21 cellular contexts compared by ENCODE assay signal in the genomic region with DNA sequence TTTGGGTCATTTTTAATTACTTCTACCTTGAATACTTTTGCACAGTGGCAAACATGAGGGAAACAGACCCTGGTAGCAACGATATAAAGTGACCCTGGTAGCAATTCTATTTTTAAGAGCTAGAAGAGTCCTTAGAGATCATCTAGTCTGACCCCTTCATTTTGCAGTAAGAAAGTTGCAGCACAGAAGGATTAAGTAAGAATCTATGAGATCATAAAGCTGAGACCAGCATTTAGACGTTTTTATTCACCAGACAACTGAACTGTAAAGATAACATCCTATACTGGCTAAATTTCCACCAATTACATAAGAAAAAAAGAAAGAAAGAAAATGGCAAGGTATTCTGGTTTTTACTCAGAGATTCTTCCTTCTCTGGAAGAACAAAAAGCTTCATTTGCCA. TPM values are rescaled to one million over a fixed set of nuclear protein-coding genes. Genes with fewer than 3 reads are reported as not detected.
A peak's percentile ranks its signal among the peaks of the same experiment; 100 is the strongest.
DNase-seq lines count a peak whose midpoint lies in the region; ATAC-seq and TF ChIP-seq lines count a peak whose summit lies in the region.
"Had no signal": no experiment of that assay in that cellular context is flagged by ENCODE, and none has a peak within 500 bp of the region (broad histone marks: within the 10 kb centered on the region; RNA-seq: fewer than 3 reads in every experiment).

No MANE protein-coding gene starts in this region.

- ATAC-seq in GM23338 = no peak
- no peak for ATAC-seq in lower lobe of right lung

- H3K9me2 ChIP-seq in GM23338 (ENCODE audit: insufficient read depth) = no peaks in the 10 kb centered on the region

- DNase-seq in left ventricle myocardium inferior (no peak), right atrium auricular region (ENCODE audit: low spot score) (no peak), colonic mucosa (no peak), type B pancreatic cell (ENCODE audit: extremely low spot score, unreplicated experiment) (no peak), cerebellum (ENCODE audit: low spot score) (no peak), GM23338 (ENCODE audit: low spot score) (no peak), lower lobe of right lung (no peak)
- DNase-seq: DMS79 treated with DMSO at 0.1 percent for 48 hours; IMR-90; Karpas-422; NCI-H1092 treated with DMSO at 0.1 percent for 48 hours; NCI-H146; NCI-H2081; NCI-H2171 treated with DMSO at 0.1 percent for 48 hours; NCI-H446 treated with DMSO at 0.1 percent for 48 hours; NK-92 treated with Interleukin-12 subunit alpha and Interleukin-12 subunit beta, amount 100 ng/mL, for 24 hours; Right ventricle myocardium superior had no signal

- H3K27ac Mint-ChIP-seq in type B pancreatic cell (peak overlapping the region; percentile 85), GM23338 (no peak overlapping the region)
- H3K27ac Mint-ChIP-seq: B cell had no signal

- intact Hi-C loops in left ventricle myocardium inferior (cut with micrococcal nuclease) = no loop called here
- intact Hi-C loops in colonic mucosa (cut with DNase I) = no loop called here
- intact Hi-C loops in lower lobe of right lung (cut with DNase I) = no loop called here

- no peaks in the 10 kb centered on the region for H3K79me2 ChIP-seq in GM23338 (replicated peaks; ENCODE audit: insufficient read depth)

- no peak overlapping the region for H3K9ac ChIP-seq in colonic mucosa (ENCODE audit: low read depth in 2 of 2, low read length in 2 of 2)
- H3K9ac ChIP-seq in mucosa of rectum (ENCODE audit: low read depth in 1 of 2, low read length in 2 of 2) = no peak overlapping the region

- H3K9me3 ChIP-seq in left ventricle myocardium inferior (replicated peaks) = no peaks in the 10 kb centered on the region
- no peaks in the 10 kb centered on the region for H3K9me3 ChIP-seq in right atrium auricular region
- H3K9me3 ChIP-seq in colonic mucosa = no peaks in the 10 kb centered on the region
- H3K9me3 ChIP-seq in mucosa of rectum (ENCODE audit: control insufficient read depth in 2 of 2, low read length in 2 of 2) = no peaks in the 10 kb centered on the region
- H3K9me3 ChIP-seq in lower lobe of right lung = no peaks in the 10 kb centered on the region
- H3K9me3 ChIP-seq: HAP-1 had no signal

- H3K27me3 ChIP-seq in left ventricle myocardium inferior (ENCODE audit: low read depth) (no peaks in the 10 kb centered on the region), right atrium auricular region (no peaks in the 10 kb centered on the region), colonic mucosa (no peaks in the 10 kb centered on the region), mucosa of rectum (ENCODE audit: control insufficient read depth in 2 of 2, insufficient read depth in 2 of 2, low read length in 2 of 2) (no peaks in the 10 kb centered on the region), GM23338 (ENCODE audit: insufficient read depth) (no peaks in the 10 kb centered on the region), lower lobe of right lung (ENCODE audit: low read depth) (no peaks in the 10 kb centered on the region)

- H3K27ac ChIP-seq in left ventricle myocardium inferior (replicated peaks) = peak overlapping the region; percentile 31
- peak overlapping the region in 1 of 2 donors; percentile 6 for H3K27ac ChIP-seq in right atrium auricular region
- H3K27ac ChIP-seq in colonic mucosa = peak overlapping the region; percentile 56
- peak overlapping the region; percentile 25 to 60 for H3K27ac ChIP-seq in mucosa of rectum (ENCODE audit: low read depth in 2 of 2, low read length in 2 of 2)
- H3K27ac ChIP-seq in GM23338 (ENCODE audit: low read depth) = no peak overlapping the region
- no peak overlapping the region for H3K27ac ChIP-seq in lower lobe of right lung
- H3K27ac ChIP-seq: HL-60 had no signal

- H3K9me3 Mint-ChIP-seq in type B pancreatic cell = no peaks in the 10 kb centered on the region
- H3K9me3 Mint-ChIP-seq in GM23338 = no peaks in the 10 kb centered on the region

- H3K27me3 Mint-ChIP-seq in type B pancreatic cell (no peaks in the 10 kb centered on the region), GM23338 (ENCODE audit: insufficient read depth, low read depth, poor library complexity) (no peaks in the 10 kb centered on the region)
- H3K27me3 Mint-ChIP-seq: B cell had no signal

- H3K36me3 ChIP-seq in left ventricle myocardium inferior (peaks cover 4% of the 10 kb centered on the region), right atrium auricular region (no peaks in the 10 kb centered on the region), colonic mucosa (no peaks in the 10 kb centered on the region), mucosa of rectum (ENCODE audit: control insufficient read depth in 2 of 2, insufficient read depth in 2 of 2, low read length in 2 of 2) (peaks cover 2 to 3% of the 10 kb centered on the region in 2 donors), GM23338 (ENCODE audit: insufficient read depth) (no peaks in the 10 kb centered on the region), lower lobe of right lung (no peaks in the 10 kb centered on the region)

- H3K4me3 ChIP-seq in left ventricle myocardium inferior (no peak overlapping the region), right atrium auricular region (no peak overlapping the region), colonic mucosa (no peak overlapping the region), mucosa of rectum (ENCODE audit: low read length in 2 of 2) (no peak overlapping the region), GM23338 (no peak overlapping the region), lower lobe of right lung (no peak overlapping the region)
- H3K4me3 ChIP-seq: HAP-1 had no signal

- no peak overlapping the region for H3K4me3 Mint-ChIP-seq in type B pancreatic cell
- H3K4me3 Mint-ChIP-seq in GM23338 = no peak overlapping the region
- H3K4me3 Mint-ChIP-seq: B cell had no signal

- H3K36me3 Mint-ChIP-seq in type B pancreatic cell = peaks cover 15% of the 10 kb centered on the region
- no peaks in the 10 kb centered on the region for H3K36me3 Mint-ChIP-seq in GM23338 (ENCODE audit: low read depth)

- peaks cover 54% of the 10 kb centered on the region for H3K4me1 ChIP-seq in left ventricle myocardium inferior
- peaks cover 0 to 20% of the 10 kb centered on the region in 2 donors for H3K4me1 ChIP-seq in right atrium auricular region
- H3K4me1 ChIP-seq in colonic mucosa = peaks cover 6% of the 10 kb centered on the region
- peaks cover 5 to 20% of the 10 kb centered on the region in 2 donors for H3K4me1 ChIP-seq in mucosa of rectum (ENCODE audit: control insufficient read depth in 2 of 2, insufficient read depth in 2 of 2, low read length in 2 of 2)
- no peaks in the 10 kb centered on the region for H3K4me1 ChIP-seq in GM23338 (ENCODE audit: insufficient read depth)
- peaks cover 23% of the 10 kb centered on the region for H3K4me1 ChIP-seq in lower lobe of right lung

- no peaks in the 10 kb centered on the region for H4K20me1 ChIP-seq in GM23338 (replicated peaks; ENCODE audit: insufficient read depth)

- H3F3A ChIP-seq in GM23338 (replicated peaks; ENCODE audit: low read depth) = no peaks in the 10 kb centered on the region

- H3K4me1 Mint-ChIP-seq in type B pancreatic cell (ENCODE audit: unreplicated experiment) = peaks cover 16% of the 10 kb centered on the region
- no peaks in the 10 kb centered on the region for H3K4me1 Mint-ChIP-seq in GM23338
- H3K4me1 Mint-ChIP-seq: B cell had no signal

- H2AFZ ChIP-seq in GM23338 = no peak overlapping the region

- no peak for TF ChIP-seq CTCF in left ventricle myocardium inferior (IDR thresholded peaks at IDR 0.05; ENCODE audit: borderline replicate concordance)
- no peak for TF ChIP-seq CTCF in right atrium auricular region (IDR thresholded peaks at IDR 0.05)
- TF ChIP-seq CTCF in colonic mucosa (IDR thresholded peaks at IDR 0.05) = no peak
- no peak for TF ChIP-seq CTCF in type B pancreatic cell (conservative IDR thresholded peaks at IDR 0.05)
- no peak for TF ChIP-seq CTCF in GM23338 (conservative IDR thresholded peaks at IDR 0.05; ENCODE audit: low read depth in 2 of 2)
- TF ChIP-seq CTCF in lower lobe of right lung (IDR thresholded peaks at IDR 0.05) = no peak

- H3K4me2 ChIP-seq in GM23338 = no peak overlapping the region

TF ChIP-seq in GM23338, 12 proteins besides CTCF, POLR2A, EP300 and RAD21 (continues in another document):
- TF ChIP-seq EZH2 (IDR thresholded peaks at IDR 0.05; ENCODE audit: low read depth, unreplicated experiment) (no peak), CREB1 (CRISPR knock-in tag; IDR thresholded peaks at IDR 0.05; ENCODE audit: low read depth) (no peak), ZNF114 (CRISPR knock-in tag; IDR thresholded peaks at IDR 0.05) (no peak), NANOG (IDR thresholded peaks at IDR 0.05; ENCODE audit: borderline replicate concordance) (no peak), STAT1 (IDR thresholded peaks at IDR 0.05; ENCODE audit: unreplicated experiment) (no peak)

RNA-seq across cellular contexts. Expression of gene LRRFIP2, which starts 50.0 kb away (rescaled TPM):
- total RNA-seq in left ventricle myocardium inferior = 155 TPM
- total RNA-seq in right atrium auricular region = 100 to 1,000 TPM in 1 of 2 donors, 10 to 100 TPM in 1; 82.3 to 142 TPM
- total RNA-seq in colonic mucosa = 100 to 1,000 TPM in 1 of 2 donors, 10 to 100 TPM in 1; 87.0 to 120 TPM
- 63.5 and 68.5 TPM in 2 replicates for total RNA-seq in type B pancreatic cell (ENCODE audit: low replicate concordance)
- total RNA-seq in cerebellum = 77.3 TPM
- total RNA-seq in GM23338 (2014; rRNA removed; shearing (Covaris generic)) = 27.5 and 29.0 TPM in 2 replicates
- polyA plus RNA-seq in GM23338 (2016; fragmentation: Nextera tagmentation; extraction: Ambion mirVana) = 20.3 TPM in 2 replicates
- 44.4 TPM for total RNA-seq in lower lobe of right lung

Comparison
In these comparisons a context has a peak if more than half of its experiments do, and no peak if none do; other contexts are left out.
1. H3K27ac ChIP-seq: peak in left ventricle myocardium inferior (single experiment), colonic mucosa (single experiment) and mucosa of rectum (2 of 2); none in GM23338 (single experiment) and lower lobe of right lung (single experiment).